Comparison of ENCODE assay signal across 26 cellular contexts in the genomic region with DNA sequence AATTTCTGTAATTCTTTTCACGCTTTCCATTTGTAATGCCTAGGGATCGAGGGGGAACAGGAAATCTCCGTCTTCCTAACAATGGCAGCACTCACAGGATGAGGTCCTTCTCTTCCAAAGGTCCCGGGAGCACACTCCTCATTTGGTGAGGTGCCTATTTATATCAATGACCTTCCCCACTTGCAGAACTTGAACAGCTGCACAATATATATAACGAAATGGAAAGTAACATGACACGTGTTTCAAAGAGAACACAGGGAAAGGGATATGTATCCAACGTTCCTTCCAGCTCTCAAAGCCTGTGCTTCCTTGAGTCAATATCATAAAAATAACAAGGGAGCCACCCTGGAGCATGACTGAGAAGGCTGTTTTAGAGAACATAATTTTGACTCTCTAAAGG.
A peak's percentile ranks its signal among the peaks of the same experiment; 100 is the strongest.
DNase-seq lines count a peak whose midpoint lies in the region; ATAC-seq and TF ChIP-seq lines count a peak whose summit lies in the region.
"Had no signal": no experiment of that assay in that cellular context is flagged by ENCODE, and none has a peak within 500 bp of the region (broad histone marks: within the 10 kb centered on the region; RNA-seq: fewer than 3 reads in every experiment).

No MANE protein-coding gene starts in this region.

- no peaks in the 10 kb centered on the region for H3K27me3 ChIP-seq in skeletal muscle tissue (ENCODE audit: control insufficient read depth in 3 of 3, insufficient read depth in 3 of 3, low read length in 3 of 3)
- H3K27me3 ChIP-seq: esophagus muscularis mucosa, ovary, SJSA1, upper lobe of right lung had no signal

- H3K27ac ChIP-seq in VCaP (peak overlapping the region; percentile 63), skeletal muscle tissue (ENCODE audit: low read depth, low read length) (peak overlapping the region; percentile 97)
- H3K27ac ChIP-seq: esophagus muscularis mucosa, HL-60, ovary, SJSA1, skin epidermis, stomach, upper lobe of right lung had no signal

- peaks cover 0 to 5% (median 3%) of the 10 kb centered on the region in 3 donors for H3K9me3 ChIP-seq in skeletal muscle tissue (ENCODE audit: control insufficient read depth in 3 of 3, low read length in 3 of 3)
- H3K9me3 ChIP-seq: ovary, SJSA1, upper lobe of right lung had no signal

- ATAC-seq in HG03520 (IDR thresholded peaks at IDR 0.05; ENCODE audit: unreplicated experiment), result no peak
- ATAC-seq: upper lobe of right lung had no signal

- TF ChIP-seq CTCF in VCaP (conservative IDR thresholded peaks at IDR 0.05), result no peak

- H3K4me3 ChIP-seq in skeletal muscle tissue (ENCODE audit: low read length in 3 of 3), result peak overlapping the region; percentile 33 to 61 (median 39)
- H3K4me3 ChIP-seq: esophagus muscularis mucosa, ovary, SJSA1, skin epidermis, stomach, upper lobe of right lung had no signal

- peak overlapping the region; percentile 50 to 80 (median 69) for H3K9ac ChIP-seq in skeletal muscle tissue (ENCODE audit: low read depth in 1 of 3, low read length in 3 of 3)

- peak; percentile 15 for DNase-seq in NCI-H1092 treated with DMSO at 0.1 percent for 48 hours (lab: John Stamatoyannopoulos, UW)
- DNase-seq in NCI-H1092 (lab: John Stamatoyannopoulos, UW), result no peak
- DNase-seq in left kidney (ENCODE audit: low read depth, low spot score), result peak; percentile 45
- no peak for DNase-seq in HK-2 (ENCODE audit: unreplicated experiment)
- no peak for DNase-seq in NCI-H1436 treated with DMSO at 0.1 percent for 48 hours (lab: John Stamatoyannopoulos, UW)
- DNase-seq: activated CD4-positive, alpha-beta memory T cell treated with anti-CD3 and anti-CD28 coated beads for 36 hours; activated gamma-delta T cell treated with Interleukin-2 at 50 U/mL for 16 hours; activated T-cell treated with anti-CD3 and anti-CD28 coated beads for 4 hours; amygdala; central memory CD4-positive, alpha-beta T cell; effector CD4-positive, alpha-beta T cell; GDM1; H9; NCI-H2081; NCI-H526 treated with DMSO at 0.1 percent for 48 hours; ovary; stimulated activated CD4-positive, alpha-beta T cell treated with anti-CD3 and anti-CD28 coated beads, Interleukin-4, amount 100 ng/mL, for 24 hours; stomach; upper lobe of right lung had no signal

- peaks cover 12 to 19% (median 17%) of the 10 kb centered on the region in 3 donors for H3K4me1 ChIP-seq in skeletal muscle tissue (ENCODE audit: control insufficient read depth in 3 of 3, insufficient read depth in 3 of 3, low read length in 3 of 3)
- H3K4me1 ChIP-seq: esophagus muscularis mucosa, SJSA1, stomach, upper lobe of right lung had no signal

- H3K36me3 ChIP-seq in skeletal muscle tissue (ENCODE audit: control insufficient read depth in 3 of 3, insufficient read depth in 3 of 3, low read length in 3 of 3), result no peaks in the 10 kb centered on the region
- H3K36me3 ChIP-seq: esophagus muscularis mucosa, ovary, SJSA1, stomach, upper lobe of right lung had no signal

Comparison
In these comparisons a context has a peak if more than half of its experiments do, and no peak if none do; other contexts are left out.
1. DNase-seq: peak in NCI-H1092 treated with DMSO at 0.1 percent for 48 hours (single experiment) and left kidney (single experiment); none in NCI-H1092 (single experiment), HK-2 (single experiment) and NCI-H1436 treated with DMSO at 0.1 percent for 48 hours (single experiment).